Comparison of ENCODE assay signal across 24 cellular contexts in the genomic region with DNA sequence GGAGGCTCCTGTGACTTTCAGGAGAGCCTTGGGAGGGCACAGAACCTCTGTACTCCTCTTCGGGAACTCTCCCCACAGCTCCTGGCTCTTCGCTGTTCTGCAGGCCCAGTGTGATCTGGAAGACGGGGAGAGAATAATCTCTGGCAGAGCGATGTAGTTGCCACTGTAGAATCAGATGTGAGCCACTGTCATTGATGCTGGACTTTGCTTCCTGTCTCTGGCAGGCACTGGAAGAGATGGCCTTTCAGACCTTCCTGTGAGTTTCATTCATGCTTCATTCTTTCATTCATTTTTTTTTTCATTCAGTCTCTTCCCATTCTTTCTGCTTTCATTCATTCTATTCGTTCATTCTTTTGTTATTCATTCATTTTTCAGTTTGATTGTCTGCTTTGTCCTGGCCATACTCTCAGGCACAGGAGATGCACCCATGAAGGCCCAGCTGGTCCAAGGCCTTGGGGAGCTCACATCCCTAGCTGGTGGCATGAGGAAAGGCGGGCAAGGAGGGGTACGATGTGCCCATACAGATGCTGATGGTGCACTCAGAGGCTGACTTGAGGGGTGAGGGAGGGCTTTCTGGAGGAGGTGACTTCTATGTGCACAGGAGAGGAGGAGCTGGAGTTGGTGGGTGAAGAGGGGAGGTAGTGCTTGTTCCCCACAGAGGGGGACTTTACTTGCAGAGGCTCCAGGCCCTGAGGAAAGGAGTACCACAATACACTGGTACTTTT. TPM values are rescaled to one million over a fixed set of nuclear protein-coding genes. Genes with fewer than 3 reads are reported as not detected.
DNase-seq lines count a peak whose midpoint lies in the region; ATAC-seq, FAIRE-seq and TF ChIP-seq lines count a peak whose summit lies in the region.
"Had no signal": no experiment of that assay in that cellular context is flagged by ENCODE, and none has a peak within 500 bp of the region (broad histone marks: within the 10 kb centered on the region; RNA-seq: fewer than 3 reads in every experiment).

No MANE protein-coding gene starts in this region.

- no peaks in the 10 kb centered on the region for H3K27me3 ChIP-seq in astrocyte (ENCODE audit: insufficient read depth, low read length)
- no peaks in the 10 kb centered on the region for H3K27me3 ChIP-seq in right lobe of liver
- no peaks in the 10 kb centered on the region for H3K27me3 ChIP-seq in upper lobe of right lung
- H3K27me3 ChIP-seq: foreskin keratinocyte, hepatocyte had no signal

- WGBS in right lobe of liver (ENCODE audit: insufficient coverage, low coverage, low lambda C conversion rate, missing lambda C conversion rate) = 58% methylated on average over 6 of the region's 7 CpGs

- peak; percentile 11 for DNase-seq in Right ventricle myocardium inferior (ENCODE audit: missing footprints)
- no peak for DNase-seq in left cardiac atrium
- no peak for DNase-seq in astrocyte (ENCODE audit: low read depth)
- peak in 1 of 3 donors; percentile 23 for DNase-seq in right lobe of liver
- DNase-seq in AG20443 (ENCODE audit: low spot score) = no peak
- no peak for DNase-seq in D341Med (ENCODE audit: low spot score)
- DNase-seq in upper lobe of right lung = no peak
- DNase-seq: activated T-cell treated with anti-CD3 and anti-CD28 coated beads, Interleukin-2, amount 50 U/mL, for 72 hours; cerebellar nuclear complex; foreskin keratinocyte; GDM1; KG1; lower lobe of right lung; NCI-H2171 treated with DMSO at 0.1 percent for 48 hours; NCI-H526; occipital lobe; SIG-M5; stimulated activated CD4-positive, alpha-beta T cell treated with anti-CD3 and anti-CD28 coated beads, Interleukin-4, amount 100 ng/mL, for 24 hours had no signal

- no peak overlapping the region for H3K9ac ChIP-seq in astrocyte (ENCODE audit: low read length)

- H3K4me3 Mint-ChIP-seq in astrocyte (ENCODE audit: unreplicated experiment) = peak overlapping the region; percentile 29
- H3K4me3 Mint-ChIP-seq in stimulated activated memory B cell treated with anti-CD40 and anti-IgM and Interleukin-4, amounts not matched to agents 10 μg/mL and 1 μg/mL and 100 μg/mL, for 72 hours = no peak overlapping the region
- H3K4me3 Mint-ChIP-seq: activated T-cell treated with anti-CD3 and anti-CD28 coated beads, Interleukin-2, amount 50 U/mL, for 72 hours; type B pancreatic cell had no signal

- H3K4me1 ChIP-seq in astrocyte (ENCODE audit: insufficient read depth, low read length) (peaks cover 47% of the 10 kb centered on the region), right lobe of liver (peaks cover 0 to 31% (median 15%) of the 10 kb centered on the region in 4 donors), upper lobe of right lung (peaks cover 87% of the 10 kb centered on the region)

- ATAC-seq in Right ventricle myocardium inferior = no peak
- ATAC-seq in left cardiac atrium = no peak
- ATAC-seq in right lobe of liver = peak in 3 of 4 donors; percentile 8 to 34 (median 15)
- no peak for ATAC-seq in stimulated activated memory B cell treated with anti-CD40 and anti-IgM and Interleukin-4, amounts not matched to agents 10 μg/mL and 1 μg/mL and 100 μg/mL, for 72 hours
- ATAC-seq in upper lobe of right lung = no peak
- ATAC-seq: activated naive CD4-positive, alpha-beta T cell treated with anti-CD3 and anti-CD28 coated beads, Interleukin-2, amount 50 U/mL, for 72 hours; activated T-cell treated with anti-CD3 and anti-CD28 coated beads, Interleukin-2, amount 50 U/mL, for 72 hours; foreskin keratinocyte; HCT116 had no signal

- TF ChIP-seq POLR2A in right lobe of liver (IDR thresholded peaks at IDR 0.05) = no peak

- no peaks in the 10 kb centered on the region for H3K36me3 ChIP-seq in astrocyte (ENCODE audit: insufficient read depth, low read length)
- H3K36me3 ChIP-seq in right lobe of liver = no peaks in the 10 kb centered on the region
- no peaks in the 10 kb centered on the region for H3K36me3 ChIP-seq in upper lobe of right lung
- H3K36me3 ChIP-seq: lower lobe of right lung had no signal

- H3K9me3 ChIP-seq in astrocyte (ENCODE audit: insufficient read depth, low read depth, low read length) = no peaks in the 10 kb centered on the region
- H3K9me3 ChIP-seq in right lobe of liver = no peaks in the 10 kb centered on the region
- no peaks in the 10 kb centered on the region for H3K9me3 ChIP-seq in upper lobe of right lung
- H3K9me3 ChIP-seq: lower lobe of right lung had no signal

- no peak overlapping the region for H2AFZ ChIP-seq in astrocyte (ENCODE audit: low read depth, low read length)
- H2AFZ ChIP-seq: hepatocyte had no signal

- H3K4me3 ChIP-seq in astrocyte (ENCODE audit: insufficient read depth, low read depth, low read length) (no peak overlapping the region), right lobe of liver (no peak overlapping the region), upper lobe of right lung (no peak overlapping the region)
- H3K4me3 ChIP-seq: hepatocyte, lower lobe of right lung had no signal

- peaks cover 8% of the 10 kb centered on the region for H3K36me3 Mint-ChIP-seq in astrocyte (ENCODE audit: low read depth, unreplicated experiment)
- H3K36me3 Mint-ChIP-seq in stimulated activated memory B cell treated with anti-CD40 and anti-IgM and Interleukin-4, amounts not matched to agents 10 μg/mL and 1 μg/mL and 100 μg/mL, for 72 hours = no peaks in the 10 kb centered on the region
- H3K36me3 Mint-ChIP-seq: activated naive CD4-positive, alpha-beta T cell treated with anti-CD3 and anti-CD28 coated beads, Interleukin-2, amount 50 U/mL, for 72 hours had no signal

- intact Hi-C loops in Right ventricle myocardium inferior (cut with DNase I) = no loop called here
- intact Hi-C loops in left cardiac atrium (cut with DNase I) = no loop called here
- intact Hi-C loops in right lobe of liver (cut with DNase I) = no loop called here
- intact Hi-C loops in upper lobe of right lung (cut with DNase I) = no loop called here

- peak overlapping the region; percentile 35 for H3K27ac Mint-ChIP-seq in astrocyte (ENCODE audit: unreplicated experiment)
- peak overlapping the region; percentile 12 for H3K27ac Mint-ChIP-seq in stimulated activated memory B cell treated with anti-CD40 and anti-IgM and Interleukin-4, amounts not matched to agents 10 μg/mL and 1 μg/mL and 100 μg/mL, for 72 hours
- H3K27ac Mint-ChIP-seq: activated naive CD4-positive, alpha-beta T cell treated with anti-CD3 and anti-CD28 coated beads, Interleukin-2, amount 50 U/mL, for 72 hours; activated T-cell treated with anti-CD3 and anti-CD28 coated beads, Interleukin-2, amount 50 U/mL, for 72 hours; type B pancreatic cell had no signal

- FAIRE-seq in astrocyte (lab: Jason Lieb, UNC) = no peak
- FAIRE-seq: islet of Langerhans had no signal

- no peak overlapping the region for H3K4me2 ChIP-seq in astrocyte (ENCODE audit: low read length)
- H3K4me2 ChIP-seq: hepatocyte had no signal

- no peaks in the 10 kb centered on the region for H3K27me3 Mint-ChIP-seq in astrocyte (ENCODE audit: low read depth, unreplicated experiment)
- no peaks in the 10 kb centered on the region for H3K27me3 Mint-ChIP-seq in stimulated activated memory B cell treated with anti-CD40 and anti-IgM and Interleukin-4, amounts not matched to agents 10 μg/mL and 1 μg/mL and 100 μg/mL, for 72 hours
- H3K27me3 Mint-ChIP-seq: type B pancreatic cell had no signal

- no peak overlapping the region for H3K27ac ChIP-seq in astrocyte (ENCODE audit: low read depth, low read length)
- no peak overlapping the region for H3K27ac ChIP-seq in right lobe of liver
- no peak overlapping the region for H3K27ac ChIP-seq in upper lobe of right lung
- H3K27ac ChIP-seq: foreskin keratinocyte, hepatocyte had no signal

- H3K4me1 Mint-ChIP-seq in astrocyte (ENCODE audit: low read depth, unreplicated experiment) = peaks cover 15% of the 10 kb centered on the region
- peaks cover 72% of the 10 kb centered on the region for H3K4me1 Mint-ChIP-seq in stimulated activated memory B cell treated with anti-CD40 and anti-IgM and Interleukin-4, amounts not matched to agents 10 μg/mL and 1 μg/mL and 100 μg/mL, for 72 hours

- H3K79me2 ChIP-seq in astrocyte (ENCODE audit: insufficient read depth, low read length) = peaks cover 80% of the 10 kb centered on the region

- TF ChIP-seq CTCF in astrocyte (IDR thresholded peaks at IDR 0.05; ENCODE audit: insufficient read depth, low read depth, low read length) = no peak
- no peak for TF ChIP-seq CTCF in right lobe of liver (IDR thresholded peaks at IDR 0.05)
- TF ChIP-seq CTCF in upper lobe of right lung (IDR thresholded peaks at IDR 0.05) = no peak

- H4K20me1 ChIP-seq in astrocyte (ENCODE audit: insufficient read depth, low read length) = peaks cover 95% of the 10 kb centered on the region

- no peaks in the 10 kb centered on the region for H3K9me3 Mint-ChIP-seq in astrocyte (ENCODE audit: unreplicated experiment)
- no peaks in the 10 kb centered on the region for H3K9me3 Mint-ChIP-seq in stimulated activated memory B cell treated with anti-CD40 and anti-IgM and Interleukin-4, amounts not matched to agents 10 μg/mL and 1 μg/mL and 100 μg/mL, for 72 hours
- H3K9me3 Mint-ChIP-seq: activated naive CD4-positive, alpha-beta T cell treated with anti-CD3 and anti-CD28 coated beads, Interleukin-2, amount 50 U/mL, for 72 hours; activated T-cell treated with anti-CD3 and anti-CD28 coated beads, Interleukin-2, amount 50 U/mL, for 72 hours; type B pancreatic cell had no signal

RNA-seq across cellular contexts. Expression of a gene that starts 44.2 kb away (rescaled TPM):
- total RNA-seq in Right ventricle myocardium inferior = 10.5 TPM
- total RNA-seq in left cardiac atrium = 10 to 100 TPM; 18.1 to 34.9 TPM
- total RNA-seq in astrocyte = 64.5 and 71.5 TPM in 2 replicates
- 10 to 100 TPM; 12.2 to 23.0 (median 16.5) TPM for total RNA-seq in right lobe of liver
- total RNA-seq in upper lobe of right lung = 73.8 TPM

Comparison
In these comparisons a context has a peak if more than half of its experiments do, and no peak if none do; other contexts are left out.
1. ATAC-seq: peak in right lobe of liver (3 of 4); none in Right ventricle myocardium inferior (single experiment), left cardiac atrium (0 of 2), stimulated activated memory B cell treated with anti-CD40 and anti-IgM and Interleukin-4, amounts not matched to agents 10 μg/mL and 1 μg/mL and 100 μg/mL, for 72 hours (single experiment) and upper lobe of right lung (single experiment).